8 cellular contexts compared by ENCODE assay signal in genomic region chr20:38658879-38659612, GRCh38. TPM values are rescaled to one million over a fixed set of nuclear protein-coding genes. Genes with fewer than 3 reads are reported as not detected.
A peak's percentile ranks its signal among the peaks of the same experiment; 100 is the strongest.
DNase-seq lines count a peak whose midpoint lies in the region; ATAC-seq and TF ChIP-seq lines count a peak whose summit lies in the region.

No MANE protein-coding gene starts in this region.

- no peaks in the 10 kb centered on the region for H4K20me1 ChIP-seq in GM23248 (ENCODE audit: insufficient read depth)

- no peaks in the 10 kb centered on the region for H3K79me2 ChIP-seq in GM23248 (ENCODE audit: insufficient read depth)

- H3K27ac Mint-ChIP-seq in activated naive CD8-positive, alpha-beta T cell treated with anti-CD3 and anti-CD28 coated beads, Interleukin-2, amount 50 U/mL, for 24 hours = no peak overlapping the region

- 2% methylated on average over 10 of the region's 10 CpGs for WGBS in GM23248 (ENCODE audit: low coverage in 1 of 2, low lambda C conversion rate in 2 of 2, missing lambda C conversion rate in 2 of 2), 2 experiments

- DNase-seq in BE2C (peak; percentile 55), GM23248 (peak; percentile 42), NCI-H82 treated with DMSO at 0.1 percent for 48 hours (lab: John Stamatoyannopoulos, UW; ENCODE audit: unreplicated experiment) (peak; percentile 6), iPS-NIHi11 (ENCODE audit: low spot score) (peak; percentile 84)
- DNase-seq in activated naive CD8-positive, alpha-beta T cell treated with anti-CD3 and anti-CD28 coated beads, Interleukin-2, amount 50 U/mL, for 24 hours = peak; percentile 22
- DNase-seq in stimulated activated CD8-positive, alpha-beta memory T cell treated with anti-CD3 and anti-CD28 coated beads, Interleukin-4, amount 100 ng/mL, for 48 hours = peak; percentile 47

- H3F3A ChIP-seq in GM23248 (ENCODE audit: insufficient read depth) = no peaks in the 10 kb centered on the region

- no peak overlapping the region for H3K4me2 ChIP-seq in GM23248 (ENCODE audit: unreplicated experiment)

- no peaks in the 10 kb centered on the region for H3K4me1 Mint-ChIP-seq in activated naive CD8-positive, alpha-beta T cell treated with anti-CD3 and anti-CD28 coated beads, Interleukin-2, amount 50 U/mL, for 24 hours

- H3K9me3 ChIP-seq in BE2C (no peaks in the 10 kb centered on the region), GM23248 (ENCODE audit: low read depth) (no peaks in the 10 kb centered on the region)

- H3K4me1 ChIP-seq in BE2C (no peaks in the 10 kb centered on the region), GM23248 (ENCODE audit: insufficient read depth) (no peaks in the 10 kb centered on the region)

- no peak overlapping the region for H2AFZ ChIP-seq in GM23248

- H3K27ac ChIP-seq in GM23248 = no peak overlapping the region

- H3K9me3 Mint-ChIP-seq in activated naive CD8-positive, alpha-beta T cell treated with anti-CD3 and anti-CD28 coated beads, Interleukin-2, amount 50 U/mL, for 24 hours = no peaks in the 10 kb centered on the region

- H3K36me3 Mint-ChIP-seq in activated naive CD8-positive, alpha-beta T cell treated with anti-CD3 and anti-CD28 coated beads, Interleukin-2, amount 50 U/mL, for 24 hours (ENCODE audit: low read depth) = no peaks in the 10 kb centered on the region

- in situ Hi-C loops in GM23248 (cut with MboI) = no loop called here

- peaks cover 34% of the 10 kb centered on the region for H3K27me3 Mint-ChIP-seq in activated naive CD8-positive, alpha-beta T cell treated with anti-CD3 and anti-CD28 coated beads, Interleukin-2, amount 50 U/mL, for 24 hours

- peak; percentile 79 for ATAC-seq in activated naive CD8-positive, alpha-beta T cell treated with anti-CD3 and anti-CD28 coated beads, Interleukin-2, amount 50 U/mL, for 24 hours
- ATAC-seq in GM19463 (IDR thresholded peaks at IDR 0.05; ENCODE audit: unreplicated experiment) = no peak
- ATAC-seq in GM21619 (IDR thresholded peaks at IDR 0.05; ENCODE audit: unreplicated experiment) = no peak

- H3K36me3 ChIP-seq in BE2C = no peaks in the 10 kb centered on the region
- no peaks in the 10 kb centered on the region for H3K36me3 ChIP-seq in GM23248 (ENCODE audit: low read depth)

- H3K4me3 ChIP-seq in BE2C (ENCODE audit: low read depth, low read length) = no peak overlapping the region
- no peak overlapping the region for H3K4me3 ChIP-seq in GM23248

- H3K9me2 ChIP-seq in GM23248 (ENCODE audit: insufficient read depth) = no peaks in the 10 kb centered on the region

- H3K9ac ChIP-seq in GM23248 = no peak overlapping the region

- H3K27me3 ChIP-seq in BE2C (peaks cover 23% of the 10 kb centered on the region), GM23248 (replicated peaks; ENCODE audit: insufficient read depth) (peaks cover 11% of the 10 kb centered on the region)

- TF ChIP-seq CTCF in BE2C (IDR thresholded peaks at IDR 0.05; ENCODE audit: low read depth, low read length) = peak; percentile 84

- no peak overlapping the region for H3K4me3 Mint-ChIP-seq in activated naive CD8-positive, alpha-beta T cell treated with anti-CD3 and anti-CD28 coated beads, Interleukin-2, amount 50 U/mL, for 24 hours

RNA-seq across cellular contexts. Expression of gene ARHGAP40, which starts 57.4 kb away (rescaled TPM):
- polyA plus RNA-seq in BE2C (2012; ENCODE audit: insufficient read depth, insufficient read length, low read depth) = 0.46 TPM
- not detected in 2 replicates for total RNA-seq in GM23248 (2014; rRNA removed; shearing (Covaris generic))
- polyA plus RNA-seq in GM23248 (2016; fragmentation: Nextera tagmentation; extraction: Ambion mirVana) = not detected in 2 replicates

Comparison
In these comparisons a context has a peak if more than half of its experiments do, and no peak if none do; other contexts are left out.
1. DNase-seq: peak in every context shown above with its lines; median percentile 84 in iPS-NIHi11; 55 in BE2C; 47 in stimulated activated CD8-positive, alpha-beta memory T cell treated with anti-CD3 and anti-CD28 coated beads, Interleukin-4, amount 100 ng/mL, for 48 hours; 42 in GM23248; 22 in activated naive CD8-positive, alpha-beta T cell treated with anti-CD3 and anti-CD28 coated beads, Interleukin-2, amount 50 U/mL, for 24 hours; 6 in NCI-H82 treated with DMSO at 0.1 percent for 48 hours.